2 cellular contexts compared by ENCODE assay signal in the genomic region with DNA sequence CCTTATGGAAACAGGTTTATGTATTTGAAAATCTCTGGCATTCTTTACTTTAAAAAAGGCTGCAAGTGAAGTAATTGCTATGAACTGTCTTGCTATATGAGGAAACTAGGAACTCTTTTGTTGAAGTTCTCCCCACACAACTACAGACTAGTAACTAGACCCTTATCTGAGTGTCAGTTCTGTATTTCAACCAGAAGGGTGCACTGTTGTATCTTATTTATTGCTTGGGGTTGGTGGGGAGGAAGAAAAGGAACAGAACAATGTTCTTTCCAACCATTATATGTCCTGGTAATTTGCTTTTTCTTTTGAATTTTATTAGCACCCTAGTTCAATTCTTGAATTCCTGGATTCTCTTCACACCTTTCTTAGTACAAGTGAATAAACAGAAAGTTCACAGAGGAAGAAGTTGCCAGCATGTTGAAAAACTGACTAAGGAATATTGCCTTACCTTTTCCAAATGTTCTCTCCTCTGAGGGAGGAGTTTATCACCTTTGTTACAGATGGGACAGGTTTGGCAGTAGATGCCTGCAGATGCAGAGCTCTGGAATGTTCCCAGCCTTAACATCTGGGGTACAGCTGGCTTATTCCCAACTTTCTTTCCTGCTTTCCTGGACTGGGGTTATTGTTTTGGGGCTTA.
A peak's percentile ranks its signal among the peaks of the same experiment; 100 is the strongest.
TF ChIP-seq lines count a peak whose summit lies in the region.

No MANE protein-coding gene starts in this region.

TF ChIP-seq in IMR-90, 13 proteins besides CTCF, POLR2A, EP300 and RAD21:
- no peak for TF ChIP-seq MAFK (IDR thresholded peaks at IDR 0.05; ENCODE audit: low read depth, low read length)
- TF ChIP-seq MAZ (IDR thresholded peaks at IDR 0.05; ENCODE audit: borderline replicate concordance, low read depth, low read length): no peak
- TF ChIP-seq BHLHE40 (IDR thresholded peaks at IDR 0.05; ENCODE audit: low read depth, low read length): no peak
- no peak for TF ChIP-seq FOS (IDR thresholded peaks at IDR 0.05; ENCODE audit: low read depth, low read length)
- no peak for TF ChIP-seq CEBPB (IDR thresholded peaks at IDR 0.05; ENCODE audit: low read depth, low read length)
- TF ChIP-seq SMC3 (IDR thresholded peaks at IDR 0.05; ENCODE audit: low read depth, low read length): peak; percentile 79

TF ChIP-seq in endothelial cell of umbilical vein, 7 proteins besides CTCF, POLR2A, EP300 and RAD21:
- TF ChIP-seq GATA2 (IDR thresholded peaks at IDR 0.05; ENCODE audit: insufficient read depth, insufficient read length, low read depth, low read length): no peak
- no peak for TF ChIP-seq POLR2AphosphoS5 (IDR thresholded peaks at IDR 0.05; ENCODE audit: insufficient read depth, low read depth, low read length)
- TF ChIP-seq JUN (IDR thresholded peaks at IDR 0.05; ENCODE audit: borderline replicate concordance, insufficient read depth, insufficient read length, low read depth): no peak
- TF ChIP-seq MYC (IDR thresholded peaks at IDR 0.05; ENCODE audit: low read depth, low read length): no peak
- TF ChIP-seq, protein P1, sequence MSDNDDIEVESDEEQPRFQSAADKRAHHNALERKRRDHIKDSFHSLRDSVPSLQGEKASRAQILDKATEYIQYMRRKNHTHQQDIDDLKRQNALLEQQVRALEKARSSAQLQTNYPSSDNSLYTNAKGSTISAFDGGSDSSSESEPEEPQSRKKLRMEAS (IDR thresholded peaks at IDR 0.05; ENCODE audit: insufficient read depth, insufficient read length): no peak
- no peak for TF ChIP-seq EZH2 (IDR thresholded peaks at IDR 0.05; ENCODE audit: borderline replicate concordance, low read depth, low read length, severe bottlenecking)
- TF ChIP-seq FOS (IDR thresholded peaks at IDR 0.05; ENCODE audit: borderline replicate concordance, insufficient read depth, low read length): no peak
